ENCODE assay signal across 33 cellular contexts in genomic region chr13:26787961-26788360, GRCh38. TPM values are rescaled to one million over a fixed set of nuclear protein-coding genes. Genes with fewer than 3 reads are reported as not detected.
"Had no signal": no experiment of that assay in that cellular context is flagged by ENCODE, and none has a peak within 500 bp of the region (broad histone marks: within the 10 kb centered on the region; RNA-seq: fewer than 3 reads in every experiment).

No MANE protein-coding gene starts in this region.

- H3K27me3 ChIP-seq: ascending aorta, foreskin keratinocyte, testis had no signal

- H3K9me3 ChIP-seq: ascending aorta, esophagus muscularis mucosa, heart right ventricle, mucosa of descending colon, neutrophil, testis had no signal

- H3K9me3 Mint-ChIP-seq: dendritic cell treated with granulocyte-macrophage colony-stimulating factor and Interleukin-4, amounts not matched to agents 40 ng/mL and 50 ng/mL, for 4 days had no signal

- H3K36me3 ChIP-seq: ascending aorta, cardiac muscle cell, esophagus muscularis mucosa, heart right ventricle, left ventricle myocardium inferior, neutrophil, WERI-Rb-1 had no signal

- H3K27me3 Mint-ChIP-seq: activated naive CD8-positive, alpha-beta T cell had no signal

- ATAC-seq: activated CD4-positive, CD25-positive, alpha-beta regulatory T cell treated with anti-CD3 and anti-CD28 coated beads, Interleukin-2, amount 50 U/mL, for 24 hours; foreskin keratinocyte; heart right ventricle; mucosa of descending colon; sciatic nerve; stimulated activated naive CD8-positive, alpha-beta T cell treated with anti-CD3 and anti-CD28 coated beads, Interleukin-15, Interleukin-2, amounts not matched to agents 100 U/mL and 50 U/mL, for 24 hours had no signal

- DNase-seq: activated CD4-positive, alpha-beta T cell treated with anti-CD3 and anti-CD28 coated beads for 48 hours; activated CD4-positive, alpha-beta T cell treated with anti-CD3 and anti-CD28 coated beads, Interleukin-2, amount 50 U/mL, for 48 hours; activated CD8-positive, alpha-beta memory T cell treated with anti-CD3 and anti-CD28 coated beads for 24 hours; activated effector memory CD4-positive, alpha-beta T cell treated with Interleukin-2 at 50 U/mL for 16 hours; activated naive CD4-positive, alpha-beta T cell treated with Interleukin-2 at 50 U/mL for 16 hours; foreskin keratinocyte; heart right ventricle; islet precursor cell; left ventricle myocardium inferior; mucosa of descending colon; nephron progenitor cell; stimulated activated CD4-positive, alpha-beta T cell treated with anti-CD3 and anti-CD28 coated beads, Interleukin-12 subunit alpha, Interleukin-12 subunit beta, amount 100 ng/mL, for 4 hours; stimulated activated CD4-positive, alpha-beta T cell treated with anti-CD3 and anti-CD28 coated beads, Interleukin-4, amount 100 ng/mL, for 1 hour; stimulated activated naive CD8-positive, alpha-beta T cell treated with anti-CD3 and anti-CD28 coated beads, Interleukin-15, Interleukin-2, amounts not matched to agents 100 U/mL and 50 U/mL, for 24 hours; testis; trophoblast cell; WERI-Rb-1 had no signal

- H3K4me3 ChIP-seq: ascending aorta, cardiac muscle cell, esophagus muscularis mucosa, heart right ventricle, left ventricle myocardium inferior, lung, mucosa of descending colon, skin epidermis, testis had no signal

- H3K36me3 Mint-ChIP-seq: activated naive CD8-positive, alpha-beta T cell; brain had no signal

- H3K27ac ChIP-seq: ascending aorta, cardiac muscle cell, esophagus muscularis mucosa, foreskin keratinocyte, heart right ventricle, left ventricle myocardium inferior, neutrophil, skin epidermis, testis, WERI-Rb-1 had no signal

- H3K27ac Mint-ChIP-seq: activated naive CD8-positive, alpha-beta T cell; dendritic cell treated with granulocyte-macrophage colony-stimulating factor and Interleukin-4, amounts not matched to agents 40 ng/mL and 50 ng/mL, for 4 days; nephron progenitor cell; progenitor cell of endocrine pancreas had no signal

- H3K4me1 ChIP-seq: ascending aorta, foreskin keratinocyte, testis had no signal

- H3K4me3 Mint-ChIP-seq: activated naive CD8-positive, alpha-beta T cell; brain; dendritic cell treated with granulocyte-macrophage colony-stimulating factor and Interleukin-4, amounts not matched to agents 40 ng/mL and 50 ng/mL, for 4 days; nephron progenitor cell had no signal

RNA-seq across cellular contexts. Expression of gene GPR12, which starts 27.4 kb away (rescaled TPM):
- total RNA-seq: ascending aorta, cardiac muscle cell, foreskin keratinocyte, mesenteric fat pad, mucosa of descending colon, myocyte, osteocyte, progenitor cell of endocrine pancreas, renal cortical epithelial cell had no signal
- polyA plus RNA-seq: cardiac muscle cell, foreskin keratinocyte, lung had no signal
